In genomic region chr13:49066856-49067255, GRCh38 we compare ENCODE assay signal across 35 cellular contexts.
A peak's percentile ranks its signal among the peaks of the same experiment; 100 is the strongest.
DNase-seq lines count a peak whose midpoint lies in the region; ATAC-seq, FAIRE-seq and TF ChIP-seq lines count a peak whose summit lies in the region.
"Had no signal": no experiment of that assay in that cellular context is flagged by ENCODE, and none has a peak within 500 bp of the region (broad histone marks: within the 10 kb centered on the region; RNA-seq: fewer than 3 reads in every experiment).

No MANE protein-coding gene starts in this region.

- peaks cover 0 to 9% of the 10 kb centered on the region in 2 donors for H3K4me1 ChIP-seq in right atrium auricular region
- peaks cover 0 to 4% (median 0%) of the 10 kb centered on the region in 3 donors for H3K4me1 ChIP-seq in esophagus squamous epithelium

- TF ChIP-seq CTCF in right atrium auricular region (IDR thresholded peaks at IDR 0.05) (no peak), esophagus squamous epithelium (IDR thresholded peaks at IDR 0.05) (no peak)

- in situ Hi-C loops in G401 (cut with HindIII; ENCODE audit: low sequenced_read_pairs): no loop called here

- peak; percentile 51 for ATAC-seq in left ventricle myocardium superior
- ATAC-seq in HG02884 (IDR thresholded peaks at IDR 0.05; ENCODE audit: unreplicated experiment): no peak
- ATAC-seq: A549; CD8-positive, alpha-beta T cell had no signal

- no peak for DNase-seq in left ventricle myocardium superior
- DNase-seq in right atrium auricular region (ENCODE audit: low spot score): no peak
- DNase-seq in G401 (ENCODE audit: low spot score): peak; percentile 5
- DNase-seq in GM12891 (ENCODE audit: insufficient read length, low spot score): no peak
- peak; percentile 6 for DNase-seq in cerebellum (ENCODE audit: low spot score)
- no peak for DNase-seq in esophagus squamous epithelium (lab: John Stamatoyannopoulos, UW)
- DNase-seq in kidney tubule cell (ENCODE audit: low spot score): no peak
- DNase-seq: 8988T; ACHN; AML-193; BE2C; C1 segment of cervical spinal cord; Caco-2; Calu3; CD4-positive, alpha-beta memory T cell; CD4-positive, alpha-beta T cell; CD4-positive, CD25-positive, alpha-beta regulatory T cell; CD8-positive, alpha-beta memory T cell; CD8-positive, alpha-beta T cell; COR-L47; DMS 273 treated with DMSO at 0.1 percent for 48 hours; DMS153; DMS53; DMS79; DMS79 treated with DMSO at 0.1 percent for 48 hours; DND-41; EL had no signal

- peak; percentile 5 for FAIRE-seq in GM12891 (lab: Jason Lieb, UNC)
- FAIRE-seq: A204.1, A549, D721Med had no signal

- H3K27me3 ChIP-seq in right atrium auricular region: no peaks in the 10 kb centered on the region
- no peaks in the 10 kb centered on the region for H3K27me3 ChIP-seq in esophagus squamous epithelium
- H3K27me3 ChIP-seq: BE2C; BLaER1; BLaER1 treated with 17β-estradiol and CSF1 and Interleukin-3, amounts not matched to agents 10 nM and 100 nM had no signal

- WGBS in esophagus squamous epithelium, 2 donors: 86 to 89% methylated on average over 2 of the region's 2 CpGs

- no peak overlapping the region for H3K27ac ChIP-seq in right atrium auricular region
- H3K27ac ChIP-seq in esophagus squamous epithelium: no peak overlapping the region
- H3K27ac ChIP-seq: 22Rv1; A549; BLaER1; BLaER1 treated with 17β-estradiol and CSF1 and Interleukin-3, amounts not matched to agents 10 nM and 100 nM; C4-2B had no signal

- H3K9me3 ChIP-seq in right atrium auricular region (no peaks in the 10 kb centered on the region), esophagus squamous epithelium (no peaks in the 10 kb centered on the region)
- H3K9me3 ChIP-seq: A549, BE2C, Caco-2 had no signal

- intact Hi-C loops in left ventricle myocardium superior (cut with micrococcal nuclease): no loop called here
- intact Hi-C loops in esophagus squamous epithelium (cut with DNase I): no loop called here

- H3K4me3 ChIP-seq in right atrium auricular region: no peak overlapping the region
- no peak overlapping the region for H3K4me3 ChIP-seq in esophagus squamous epithelium
- H3K4me3 ChIP-seq: A549; BLaER1; BLaER1 treated with 17β-estradiol and CSF1 and Interleukin-3, amounts not matched to agents 10 nM and 100 nM had no signal

- no peaks in the 10 kb centered on the region for H3K36me3 ChIP-seq in right atrium auricular region
- H3K36me3 ChIP-seq in esophagus squamous epithelium: no peaks in the 10 kb centered on the region

- no peak for TF ChIP-seq POLR2A in GM12891 (IDR thresholded peaks at IDR 0.05; ENCODE audit: low read depth, low read length)
- TF ChIP-seq POLR2A in esophagus squamous epithelium (IDR thresholded peaks at IDR 0.05): no peak

TF ChIP-seq in GM12891, 5 proteins besides CTCF, POLR2A, EP300 and RAD21:
- TF ChIP-seq TAF1 (IDR thresholded peaks at IDR 0.05; ENCODE audit: low read depth, low read length) (no peak), SPI1 (IDR thresholded peaks at IDR 0.05; ENCODE audit: low read depth, low read length) (no peak), POLR2AphosphoS5 (IDR thresholded peaks at IDR 0.05; ENCODE audit: low read depth, low read length) (no peak), PAX5 (IDR thresholded peaks at IDR 0.05; ENCODE audit: insufficient read depth, low read length, severe bottlenecking) (no peak), POU2F2 (IDR thresholded peaks at IDR 0.05; ENCODE audit: low read depth, low read length) (no peak)

Comparison
In these comparisons a context has a peak if more than half of its experiments do, and no peak if none do; other contexts are left out.
1. DNase-seq: peak in G401 (single experiment) and cerebellum (single experiment); none in left ventricle myocardium superior (single experiment), right atrium auricular region (single experiment), GM12891 (single experiment), esophagus squamous epithelium (single experiment) and kidney tubule cell (single experiment).